ENCODE assay signal across 21 cellular contexts in genomic region chr7:157603005-157603404, GRCh38.
DNase-seq lines count a peak whose midpoint lies in the region; ATAC-seq, FAIRE-seq and TF ChIP-seq lines count a peak whose summit lies in the region.
"Had no signal": no experiment of that assay in that cellular context is flagged by ENCODE, and none has a peak within 500 bp of the region (broad histone marks: within the 10 kb centered on the region; RNA-seq: fewer than 3 reads in every experiment).

No MANE protein-coding gene starts in this region.

- H3K4me1 ChIP-seq in neural progenitor cell (no peaks in the 10 kb centered on the region), sigmoid colon (no peaks in the 10 kb centered on the region), HepG2 (ENCODE audit: insufficient read depth, low read length) (peaks cover under 1% of the 10 kb centered on the region; the same call in 1 of the 2 replicates)
- H3K4me1 ChIP-seq: HAP-1 had no signal

- H3K27ac Mint-ChIP-seq in chondrocyte (ENCODE audit: unreplicated experiment) (no peak overlapping the region), neural progenitor cell (peak overlapping the region; percentile 74)
- H3K27ac Mint-ChIP-seq: B cell; CD4-positive, CD25-positive, alpha-beta regulatory T cell; CD8-positive, alpha-beta T cell; HFFc6 had no signal

- no peaks in the 10 kb centered on the region for H3F3A ChIP-seq in neural progenitor cell (ENCODE audit: low read depth)

- H3K9me3 ChIP-seq in neural progenitor cell (ENCODE audit: low read depth) (no peaks in the 10 kb centered on the region), sigmoid colon (no peaks in the 10 kb centered on the region), HepG2 (ENCODE audit: low read length) (no peaks in the 10 kb centered on the region)
- H3K9me3 ChIP-seq: Caco-2, HAP-1 had no signal

- no peak for FAIRE-seq in HepG2 (lab: Jason Lieb, UNC)
- FAIRE-seq: GM12878, GM18507, H54 had no signal

- H4K20me1 ChIP-seq in neural progenitor cell (ENCODE audit: low read depth) (no peaks in the 10 kb centered on the region), HepG2 (ENCODE audit: insufficient read depth, low read length) (no peaks in the 10 kb centered on the region)
- H4K20me1 ChIP-seq: BLaER1 had no signal

- H3K9me3 Mint-ChIP-seq in chondrocyte (ENCODE audit: low read depth) = no peaks in the 10 kb centered on the region
- no peaks in the 10 kb centered on the region for H3K9me3 Mint-ChIP-seq in neural progenitor cell
- H3K9me3 Mint-ChIP-seq: CD4-positive, CD25-positive, alpha-beta regulatory T cell; CD8-positive, alpha-beta T cell had no signal

- in situ Hi-C loops in HepG2 (cut with HindIII; ENCODE audit: extremely low pct_ligation_motif_present, low pct_unique_long_range_greater_than_20kb) = no loop called here

- H2AFZ ChIP-seq in neural progenitor cell (replicated peaks) (no peak overlapping the region), HepG2 (ENCODE audit: low read length) (no peak overlapping the region)

- no peak for TF ChIP-seq EP300 in sigmoid colon (IDR thresholded peaks at IDR 0.05)
- TF ChIP-seq EP300 in HepG2 (IDR thresholded peaks at IDR 0.05; ENCODE audit: low read depth in 2 of 2, low read length in 2 of 2) = no peak
- no peak for TF ChIP-seq EP300 in HepG2 (CRISPR knock-in tag; IDR thresholded peaks at IDR 0.05; ENCODE audit: borderline replicate concordance)

- TF ChIP-seq RAD21 in HepG2 (CRISPR knock-in tag; IDR thresholded peaks at IDR 0.05) = no peak

- H3K27me3 ChIP-seq in neural progenitor cell (peaks cover 78% of the 10 kb centered on the region), sigmoid colon (peaks cover 0 to 8% (median 0%) of the 10 kb centered on the region in 3 donors), HepG2 (ENCODE audit: control insufficient read depth in 1 of 2, insufficient read depth in 2 of 2, low read length in 2 of 2) (peaks cover 6 to 47% of the 10 kb centered on the region in 2 experiments; a peak in 4 of 5 replicates)
- H3K27me3 ChIP-seq: BLaER1 had no signal

- H3K36me3 ChIP-seq in neural progenitor cell (no peaks in the 10 kb centered on the region), sigmoid colon (no peaks in the 10 kb centered on the region), HepG2 (replicated peaks in 1 of 2; ENCODE audit: control insufficient read depth in 1 of 2, insufficient read depth in 2 of 2, low read length in 2 of 2) (no peaks in the 10 kb centered on the region)
- H3K36me3 ChIP-seq: BLaER1, HAP-1 had no signal

- H3K4me3 ChIP-seq in neural progenitor cell (no peak overlapping the region), sigmoid colon (no peak overlapping the region), HepG2 (replicated peaks in 1 of 3; ENCODE audit: insufficient read depth in 1 of 3, low read depth in 2 of 3, low read length in 3 of 3) (no peak overlapping the region)
- H3K4me3 ChIP-seq: BLaER1, GM12878, HAP-1 had no signal

- TF ChIP-seq POLR2A in sigmoid colon (IDR thresholded peaks at IDR 0.05) = no peak
- TF ChIP-seq POLR2A in HepG2 (IDR thresholded peaks at IDR 0.05; ENCODE audit: insufficient read depth in 1 of 2, low read depth in 2 of 2, low read length in 2 of 2) = no peak

- no TSS peak for BruUV-seq in HepG2 (replicated peaks; lab: Mats Ljungman, UMichigan)

- no peaks in the 10 kb centered on the region for H3K4me1 Mint-ChIP-seq in chondrocyte (ENCODE audit: low read depth)
- H3K4me1 Mint-ChIP-seq in neural progenitor cell = peaks cover 12% of the 10 kb centered on the region
- H3K4me1 Mint-ChIP-seq: B cell had no signal

- intact Hi-C loops in sigmoid colon (cut with DNase I) (no loop called here), HepG2 (cut with micrococcal nuclease; ENCODE audit: unreplicated experiment) (no loop called here)

- H3K27me3 Mint-ChIP-seq in chondrocyte (ENCODE audit: low read depth) (peaks cover 4% of the 10 kb centered on the region), neural progenitor cell (ENCODE audit: insufficient read depth, low read depth) (peaks cover 17% of the 10 kb centered on the region)
- H3K27me3 Mint-ChIP-seq: B cell had no signal

- no peaks in the 10 kb centered on the region for H3K79me2 ChIP-seq in neural progenitor cell (ENCODE audit: low read depth)
- H3K79me2 ChIP-seq in HepG2 (ENCODE audit: insufficient read depth, low read length) = no peaks in the 10 kb centered on the region

- H3K36me3 Mint-ChIP-seq in chondrocyte (ENCODE audit: low read depth) (no peaks in the 10 kb centered on the region), neural progenitor cell (peaks cover 33% of the 10 kb centered on the region)
- H3K36me3 Mint-ChIP-seq: CD4-positive, CD25-positive, alpha-beta regulatory T cell; CD8-positive, alpha-beta T cell had no signal

- POLR2A ChIA-PET in HepG2 (lab: Yijun Ruan, JAX) = no interaction called here

- ATAC-seq in HepG2 = no peak
- ATAC-seq: CD8-positive, alpha-beta T cell; GM12878 had no signal

- TF ChIP-seq CTCF in chondrocyte (IDR thresholded peaks at IDR 0.05) (no peak), neural progenitor cell (IDR thresholded peaks at IDR 0.05) (no peak), sigmoid colon (IDR thresholded peaks at IDR 0.05) (no peak), HepG2 (CRISPR knock-in tag; IDR thresholded peaks at IDR 0.05) (no peak)

- no peak overlapping the region for H3K9ac ChIP-seq in neural progenitor cell
- no peak overlapping the region for H3K9ac ChIP-seq in HepG2 (ENCODE audit: insufficient read depth, low read depth, low read length)
- H3K9ac ChIP-seq: BLaER1 had no signal

- H3K27ac ChIP-seq in neural progenitor cell (no peak overlapping the region), sigmoid colon (no peak overlapping the region), HepG2 (ENCODE audit: extremely low read length, insufficient read depth, low read length) (no peak overlapping the region)
- H3K27ac ChIP-seq: BLaER1, C4-2B had no signal

- DNase-seq in chondrocyte (ENCODE audit: low spot score) = peak; percentile 57
- no peak for DNase-seq in neural progenitor cell (ENCODE audit: low spot score)
- DNase-seq in sigmoid colon = peak; percentile 50
- DNase-seq in AG08395 (ENCODE audit: low spot score) = no peak
- no peak for DNase-seq in stimulated activated CD8-positive, alpha-beta memory T cell treated with anti-CD3 and anti-CD28 coated beads, Interleukin-4, amount 100 ng/mL, for 48 hours
- DNase-seq in HepG2 (ENCODE audit: low spot score) = no peak
- DNase-seq: Caco-2; CD4-positive, CD25-positive, alpha-beta regulatory T cell; CD8-positive, alpha-beta T cell; DMS79; EL; GDM1; GOT3; HFFc6 had no signal

- no peak overlapping the region for H3K4me2 ChIP-seq in neural progenitor cell
- no peak overlapping the region for H3K4me2 ChIP-seq in HepG2 (ENCODE audit: low read depth, low read length)
- H3K4me2 ChIP-seq: BLaER1 had no signal

- 90% methylated on average over 9 of the region's 9 CpGs for WGBS in sigmoid colon, 2 donors
- WGBS in HepG2 (ENCODE audit: low lambda C conversion rate) = 57% methylated on average over 9 of the region's 9 CpGs

- no peak overlapping the region for H3K4me3 Mint-ChIP-seq in chondrocyte (ENCODE audit: unreplicated experiment)
- no peak overlapping the region for H3K4me3 Mint-ChIP-seq in neural progenitor cell
- H3K4me3 Mint-ChIP-seq: B cell; CD4-positive, CD25-positive, alpha-beta regulatory T cell; CD8-positive, alpha-beta T cell; HFFc6 had no signal

- CTCF ChIA-PET in HepG2 (lab: Yijun Ruan, JAX; ENCODE audit: low intra/inter-chr PET ratio, low total read pairs) = no interaction called here

TF ChIP-seq in HepG2, 621 proteins besides CTCF, POLR2A, EP300 and RAD21 (continues in another document):
- TF ChIP-seq ZNF3 (CRISPR knock-in tag; IDR thresholded peaks at IDR 0.05) (no peak), ZNF749 (CRISPR knock-in tag; IDR thresholded peaks at IDR 0.05; ENCODE audit: borderline replicate concordance) (no peak), TMF1 (CRISPR knock-in tag; IDR thresholded peaks at IDR 0.05; ENCODE audit: low read depth) (no peak), ARHGAP35 (CRISPR knock-in tag; IDR thresholded peaks at IDR 0.05; ENCODE audit: borderline replicate concordance) (no peak), MIER2 (CRISPR knock-in tag; IDR thresholded peaks at IDR 0.05) (no peak), DDIT3 (CRISPR knock-in tag; IDR thresholded peaks at IDR 0.05) (no peak), SNRNP70 (IDR thresholded peaks at IDR 0.05; ENCODE audit: low read depth, low read length) (no peak), PAX8 (CRISPR knock-in tag; IDR thresholded peaks at IDR 0.05; ENCODE audit: borderline replicate concordance) (no peak), ZNF746 (CRISPR knock-in tag; IDR thresholded peaks at IDR 0.05) (no peak), ZFP62 (CRISPR knock-in tag; IDR thresholded peaks at IDR 0.05) (no peak), ZNF607 (CRISPR knock-in tag; IDR thresholded peaks at IDR 0.05; ENCODE audit: borderline replicate concordance) (no peak), ZNF567 (CRISPR knock-in tag; IDR thresholded peaks at IDR 0.05; ENCODE audit: borderline replicate concordance) (no peak), ZNF552 (CRISPR knock-in tag; IDR thresholded peaks at IDR 0.05; ENCODE audit: borderline replicate concordance) (no peak), FOXA3 (CRISPR knock-in tag; IDR thresholded peaks at IDR 0.05) (no peak), SNAPC2 (CRISPR knock-in tag; IDR thresholded peaks at IDR 0.05) (no peak), LCORL (IDR thresholded peaks at IDR 0.05) (no peak), LCORL (CRISPR knock-in tag; IDR thresholded peaks at IDR 0.05) (no peak), MTERF4 (CRISPR knock-in tag; IDR thresholded peaks at IDR 0.05) (no peak), ZNF253 (CRISPR knock-in tag; IDR thresholded peaks at IDR 0.05; ENCODE audit: borderline replicate concordance) (no peak), REL (CRISPR knock-in tag; conservative IDR thresholded peaks at IDR 0.05) (no peak)

Comparison
In these comparisons a context has a peak if more than half of its experiments do, and no peak if none do; other contexts are left out.
1. DNase-seq: peak in chondrocyte (single experiment) and sigmoid colon (single experiment); none in neural progenitor cell (single experiment), AG08395 (single experiment), stimulated activated CD8-positive, alpha-beta memory T cell treated with anti-CD3 and anti-CD28 coated beads, Interleukin-4, amount 100 ng/mL, for 48 hours (single experiment) and HepG2 (single experiment).